In the genomic region with DNA sequence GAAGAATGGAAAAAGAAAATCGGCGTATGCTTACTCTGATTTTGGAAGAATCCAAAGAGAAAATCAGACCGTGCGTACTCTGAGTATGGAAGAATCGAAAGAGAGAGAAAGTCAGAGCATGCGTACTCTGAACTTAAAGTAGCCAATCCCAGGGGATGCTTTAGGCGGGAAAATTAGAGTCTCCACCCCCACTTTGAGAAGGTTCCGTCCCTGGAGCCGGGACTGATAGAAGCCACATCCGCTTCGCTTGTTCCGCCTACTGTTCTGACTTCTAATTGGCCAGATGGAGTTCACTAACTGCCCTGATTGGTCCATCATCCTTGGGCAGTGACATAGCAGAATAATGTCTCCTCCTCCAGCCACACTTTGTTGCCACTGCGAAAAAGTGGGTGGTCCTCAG, we compare ENCODE assay signal across 2 cellular contexts. TPM values are rescaled to one million over a fixed set of nuclear protein-coding genes. Genes with fewer than 3 reads are reported as not detected.
"Had no signal": no experiment of that assay in that cellular context is flagged by ENCODE, and none has a peak within 500 bp of the region (broad histone marks: within the 10 kb centered on the region; RNA-seq: fewer than 3 reads in every experiment).

A gene with protein sequence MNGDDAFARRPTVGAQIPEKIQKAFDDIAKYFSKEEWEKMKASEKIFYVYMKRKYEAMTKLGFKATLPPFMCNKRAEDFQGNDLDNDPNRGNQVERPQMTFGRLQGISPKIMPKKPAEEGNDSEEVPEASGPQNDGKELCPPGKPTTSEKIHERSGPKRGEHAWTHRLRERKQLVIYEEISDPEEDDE (minus strand): TSS at position 101 of the 400 bp plus-strand sequence. CDS start 1,429 bp downstream, outside the sequence.

RNA-seq across cellular contexts. Expression of the gene that starts here (rescaled TPM):
- total RNA-seq: G401, GM12878 had no signal
- polyA plus RNA-seq: GM12878 had no signal
